Comparison of ENCODE assay signal across 7 cellular contexts in genomic region chr10:35271835-35272165, GRCh38.
A peak's percentile ranks its signal among the peaks of the same experiment; 100 is the strongest.
DNase-seq lines count a peak whose midpoint lies in the region.
"Not testable (repeated sequence)": the region's sequence is repeated elsewhere in the genome, so short reads cannot be mapped to it uniquely, and the experiment has no call there.

No MANE protein-coding gene starts in this region.

- peak; percentile 76 for DNase-seq in DMS79 (lab: John Stamatoyannopoulos, UW)
- peak; percentile 61 for DNase-seq in NCI-H1105 treated with DMSO at 0.1 percent for 48 hours (lab: John Stamatoyannopoulos, UW)
- peak; percentile 64 for DNase-seq in NCI-H2107 treated with DMSO at 0.1 percent for 48 hours (lab: John Stamatoyannopoulos, UW; ENCODE audit: unreplicated experiment)
- DNase-seq in SK-N-MC (ENCODE audit: low read depth, low spot score); mesenchymal stem cell: not testable (repeated sequence)
- DNase-seq in neuronal stem cell (ENCODE audit: low spot score) = peak; percentile 9

- H2BK120ac ChIP-seq in mesenchymal stem cell (ENCODE audit: low read depth, low read length); neuronal stem cell (ENCODE audit: low read depth, low read length): not testable (repeated sequence)

- H3K9me3 Mint-ChIP-seq in dendritic cell treated with granulocyte-macrophage colony-stimulating factor and Interleukin-4, amounts not matched to agents 40 ng/mL and 50 ng/mL, for 4 days = not testable (repeated sequence)

- intact Hi-C loops in dendritic cell treated with granulocyte-macrophage colony-stimulating factor and Interleukin-4, amounts not matched to agents 40 ng/mL and 50 ng/mL, for 4 days (cut with micrococcal nuclease) = not testable (repeated sequence)

- peak overlapping the region; percentile 40 for H3K4me2 ChIP-seq in mesenchymal stem cell (ENCODE audit: low read length, poor library complexity, severe bottlenecking)
- not testable (repeated sequence) for H3K4me2 ChIP-seq in neuronal stem cell (ENCODE audit: insufficient read depth, low read length, poor library complexity, severe bottlenecking)

- peaks cover 22% of the 10 kb centered on the region for H3K4me1 ChIP-seq in mesenchymal stem cell (ENCODE audit: control insufficient read depth, insufficient read depth, low read depth, low read length)
- H3K4me1 ChIP-seq in neuronal stem cell (ENCODE audit: control insufficient read depth in 2 of 2, insufficient read depth in 1 of 2, low read depth in 1 of 2, low read length in 2 of 2) = peaks cover 0 to 14% of the 10 kb centered on the region in 2 donors

- H3K27ac ChIP-seq in SK-N-MC = peak overlapping the region; percentile 91
- peak overlapping the region; percentile 50 for H3K27ac ChIP-seq in mesenchymal stem cell (ENCODE audit: low read length, poor library complexity, severe bottlenecking)
- H3K27ac ChIP-seq in neuronal stem cell (replicated peaks; ENCODE audit: low read length) = peak overlapping the region; percentile 80

- not testable (repeated sequence) for H3K4me3 Mint-ChIP-seq in dendritic cell treated with granulocyte-macrophage colony-stimulating factor and Interleukin-4, amounts not matched to agents 40 ng/mL and 50 ng/mL, for 4 days

- peaks cover 27% of the 10 kb centered on the region for H3K4me1 Mint-ChIP-seq in dendritic cell treated with granulocyte-macrophage colony-stimulating factor and Interleukin-4, amounts not matched to agents 40 ng/mL and 50 ng/mL, for 4 days (ENCODE audit: low read depth)

- peak overlapping the region; percentile 35 for H2AK5ac ChIP-seq in mesenchymal stem cell (ENCODE audit: low read length, severe bottlenecking)
- H2AK5ac ChIP-seq in neuronal stem cell (ENCODE audit: low read depth, low read length) = not testable (repeated sequence)

- not testable (repeated sequence) for H3K36me3 Mint-ChIP-seq in dendritic cell treated with granulocyte-macrophage colony-stimulating factor and Interleukin-4, amounts not matched to agents 40 ng/mL and 50 ng/mL, for 4 days (ENCODE audit: low read depth)

- peaks cover 12% of the 10 kb centered on the region for H3K27me3 Mint-ChIP-seq in dendritic cell treated with granulocyte-macrophage colony-stimulating factor and Interleukin-4, amounts not matched to agents 40 ng/mL and 50 ng/mL, for 4 days

- H3K23ac ChIP-seq in mesenchymal stem cell (ENCODE audit: low read length in 2 of 2); neuronal stem cell (ENCODE audit: low read depth, low read length, poor library complexity): not testable (repeated sequence)

- not testable (repeated sequence) for H3K9ac ChIP-seq in SK-N-MC (ENCODE audit: insufficient read length); mesenchymal stem cell (ENCODE audit: low read length); neuronal stem cell (ENCODE audit: low read depth, low read length, poor library complexity)

- not testable (repeated sequence) for H3K79me1 ChIP-seq in mesenchymal stem cell (replicated peaks; ENCODE audit: low read length, poor library complexity, severe bottlenecking); neuronal stem cell (ENCODE audit: low read depth, low read length)

- H2AFZ ChIP-seq in mesenchymal stem cell (ENCODE audit: low read depth, low read length) = not testable (repeated sequence)
- H2AFZ ChIP-seq in neuronal stem cell (ENCODE audit: low read length) = peak overlapping the region; percentile 64

- not testable (repeated sequence) for H2BK12ac ChIP-seq in mesenchymal stem cell (ENCODE audit: low read length in 2 of 2); neuronal stem cell (ENCODE audit: low read length)

- H3K9me3 ChIP-seq in SK-N-MC (ENCODE audit: low read depth, low read length); mesenchymal stem cell (ENCODE audit: control insufficient read depth, low read length); neuronal stem cell (replicated peaks in 1 of 2; ENCODE audit: control insufficient read depth in 2 of 2, insufficient read depth in 1 of 2, low read depth in 1 of 2, low read length in 2 of 2): not testable (repeated sequence)

- not testable (repeated sequence) for H3K4ac ChIP-seq in mesenchymal stem cell (ENCODE audit: low read depth in 1 of 2, low read length in 2 of 2); neuronal stem cell (ENCODE audit: low read length)

- H3K14ac ChIP-seq in mesenchymal stem cell (ENCODE audit: low read length in 2 of 2); neuronal stem cell (ENCODE audit: low read length): not testable (repeated sequence)

- not testable (repeated sequence) for H3K36me3 ChIP-seq in SK-N-MC (ENCODE audit: insufficient read depth, low read length); mesenchymal stem cell (ENCODE audit: control insufficient read depth in 1 of 2, insufficient read depth in 2 of 2, low read depth in 1 of 2, low read length in 2 of 2); neuronal stem cell (replicated peaks in 1 of 2; ENCODE audit: control insufficient read depth in 2 of 2, insufficient read depth in 2 of 2, low read length in 2 of 2)

- not testable (repeated sequence) for H4K8ac ChIP-seq in mesenchymal stem cell (ENCODE audit: low read length); neuronal stem cell (ENCODE audit: low read depth, low read length)

- peak overlapping the region; percentile 43 for H3K4me3 ChIP-seq in SK-N-MC
- not testable (repeated sequence) for H3K4me3 ChIP-seq in mesenchymal stem cell (ENCODE audit: insufficient read depth in 1 of 2, low read depth in 1 of 2, low read length in 2 of 2); neuronal stem cell (ENCODE audit: low read length in 2 of 2)

- H2BK5ac ChIP-seq in mesenchymal stem cell (ENCODE audit: low read depth, low read length, poor library complexity, severe bottlenecking); neuronal stem cell (ENCODE audit: low read length): not testable (repeated sequence)

- not testable (repeated sequence) for H3K18ac ChIP-seq in mesenchymal stem cell (ENCODE audit: low read depth in 1 of 2, low read length in 2 of 2)
- H3K18ac ChIP-seq in neuronal stem cell (ENCODE audit: low read length) = peak overlapping the region; percentile 63

- H2BK15ac ChIP-seq in mesenchymal stem cell (ENCODE audit: low read depth, poor library complexity, severe bottlenecking); neuronal stem cell (ENCODE audit: low read length): not testable (repeated sequence)

- H3K27ac Mint-ChIP-seq in dendritic cell treated with granulocyte-macrophage colony-stimulating factor and Interleukin-4, amounts not matched to agents 40 ng/mL and 50 ng/mL, for 4 days = peak overlapping the region; percentile 49

- not testable (repeated sequence) for H3K27me3 ChIP-seq in mesenchymal stem cell (ENCODE audit: control insufficient read depth in 1 of 2, insufficient read depth in 1 of 2, low read length in 2 of 2); neuronal stem cell (ENCODE audit: control insufficient read depth in 3 of 3, insufficient read depth in 3 of 3, low read depth in 1 of 3, low read length in 3 of 3)

- not testable (repeated sequence) for H4K91ac ChIP-seq in mesenchymal stem cell (ENCODE audit: low read length); neuronal stem cell (ENCODE audit: low read depth, low read length, poor library complexity)

- 82% methylated on average over 4 of the region's 4 CpGs for WGBS in mesenchymal stem cell
- no CpG with 5 or more reads among the region's 4 CpGs for WGBS in neuronal stem cell (ENCODE audit: extremely low coverage in 2 of 2, insufficient read length in 2 of 2, insufficient replicate concordance in 1 of 2), 2 donors
